Comparison of ENCODE assay signal across 7 cellular contexts in the genomic region with DNA sequence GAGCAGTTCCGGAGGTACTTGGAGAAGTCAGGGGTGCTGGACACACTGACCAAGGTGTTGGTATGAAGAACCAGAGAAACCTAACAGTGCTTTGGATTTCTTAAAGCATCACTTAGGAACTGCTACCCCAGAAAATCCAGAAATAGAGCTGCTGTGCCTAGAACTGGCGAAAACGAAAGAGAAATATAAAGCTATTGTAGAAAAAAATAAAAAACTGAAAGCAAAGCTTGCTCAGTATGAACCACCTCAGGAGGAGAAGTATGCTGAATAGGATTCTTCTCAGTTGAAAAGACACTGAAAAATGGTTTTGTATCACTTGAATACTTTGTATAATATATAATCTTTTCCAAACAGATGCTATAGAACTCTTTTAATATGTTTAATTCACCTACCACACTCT.
"Had no signal": no experiment of that assay in that cellular context is flagged by ENCODE, and none has a peak within 500 bp of the region (broad histone marks: within the 10 kb centered on the region; RNA-seq: fewer than 3 reads in every experiment).

No MANE protein-coding gene starts in this region.

- H3K9ac ChIP-seq: GM23248 had no signal

- H2AFZ ChIP-seq: GM23248 had no signal

- H3K27ac ChIP-seq: GM23248 had no signal

- H3K4me3 ChIP-seq: GM23248, HAP-1 had no signal

- H3K9me3 ChIP-seq: HAP-1 had no signal

- DNase-seq: GM23248, GOT3, H7, HFFc6, IMR-90 had no signal

- H3K36me3 ChIP-seq: HAP-1 had no signal

- ATAC-seq: HCT116 had no signal

- H3K4me1 ChIP-seq: HAP-1 had no signal
